20 cellular contexts compared by ENCODE assay signal in the genomic region with DNA sequence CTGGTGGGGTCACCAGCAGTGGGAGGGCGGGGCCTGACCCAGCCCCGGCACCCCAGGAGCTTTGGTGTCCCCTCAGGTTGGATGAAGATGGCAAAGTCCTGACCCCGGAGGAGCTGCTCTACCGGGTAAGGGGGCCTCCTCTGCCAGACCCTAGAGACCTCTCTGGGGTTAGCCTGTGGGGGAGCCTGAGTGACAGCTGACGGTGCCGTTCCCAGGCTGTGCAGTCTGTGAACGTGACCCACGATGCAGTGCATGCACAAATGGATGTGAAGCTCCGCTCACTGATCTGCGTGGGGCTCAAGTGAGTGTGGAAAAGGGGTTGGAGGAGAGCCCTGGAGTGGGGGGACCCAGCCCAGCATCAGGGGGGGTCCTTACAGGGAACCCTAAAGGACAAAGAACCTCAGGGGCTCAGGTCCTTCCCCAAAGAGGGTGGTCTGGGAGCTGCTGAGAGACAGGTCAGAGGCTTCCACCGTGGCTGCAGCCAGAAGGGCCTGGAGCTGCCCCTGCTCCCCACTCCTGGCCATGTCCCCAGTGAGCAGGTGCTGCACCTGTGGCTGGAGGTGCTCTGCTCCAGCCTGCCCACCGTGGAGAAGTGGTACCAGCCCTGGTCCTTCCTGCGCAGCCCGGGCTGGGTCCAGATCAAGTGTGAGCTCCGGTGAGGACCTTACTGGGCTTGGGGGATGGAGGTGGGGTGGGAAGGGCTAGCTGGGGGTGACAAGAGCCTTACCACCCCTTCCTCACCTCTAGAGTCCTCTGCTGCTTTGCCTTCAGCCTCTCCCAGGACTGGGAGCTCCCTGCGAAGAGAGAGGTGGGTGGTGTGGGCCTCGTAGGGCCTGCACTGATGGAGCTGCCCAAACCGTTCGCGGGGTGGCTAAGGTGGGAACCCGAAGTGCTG. TPM values are rescaled to one million over a fixed set of nuclear protein-coding genes. Genes with fewer than 3 reads are reported as not detected.
DNase-seq lines count a peak whose midpoint lies in the region; ATAC-seq and TF ChIP-seq lines count a peak whose summit lies in the region.
"Had no signal": no experiment of that assay in that cellular context is flagged by ENCODE, and none has a peak within 500 bp of the region (broad histone marks: within the 10 kb centered on the region; RNA-seq: fewer than 3 reads in every experiment).

No MANE protein-coding gene starts in this region.

- no peak for TF ChIP-seq EP300 in upper lobe of left lung (IDR thresholded peaks at IDR 0.05)

- H3K4me1 Mint-ChIP-seq in activated naive CD8-positive, alpha-beta T cell treated with anti-CD3 and anti-CD28 coated beads for 36 hours = peaks cover 1% of the 10 kb centered on the region
- peaks cover 10% of the 10 kb centered on the region for H3K4me1 Mint-ChIP-seq in activated naive CD8-positive, alpha-beta T cell treated with anti-CD3 and anti-CD28 coated beads, Interleukin-2, amount 50 U/mL, for 24 hours
- peaks cover 33% of the 10 kb centered on the region for H3K4me1 Mint-ChIP-seq in dendritic cell treated with granulocyte-macrophage colony-stimulating factor and Interleukin-4, amounts not matched to agents 40 ng/mL and 50 ng/mL, for 4 days (ENCODE audit: low read depth)
- peaks cover 16% of the 10 kb centered on the region for H3K4me1 Mint-ChIP-seq in stimulated activated effector memory CD8-positive, alpha-beta T cell treated with anti-CD3 and anti-CD28 coated beads, Interleukin-12 subunit alpha, Interleukin-12 subunit beta, amount 100 ng/mL, for 72 hours
- H3K4me1 Mint-ChIP-seq: mesothelial cell of epicardium had no signal

- intact Hi-C loops in dendritic cell treated with granulocyte-macrophage colony-stimulating factor and Interleukin-4, amounts not matched to agents 40 ng/mL and 50 ng/mL, for 4 days (cut with micrococcal nuclease) = no loop called here

- TF ChIP-seq CTCF in upper lobe of left lung (IDR thresholded peaks at IDR 0.05) (no peak), WERI-Rb-1 (IDR thresholded peaks at IDR 0.05; ENCODE audit: low read depth, low read length) (no peak)

- H3K9me3 Mint-ChIP-seq in activated naive CD8-positive, alpha-beta T cell treated with anti-CD3 and anti-CD28 coated beads for 36 hours = no peaks in the 10 kb centered on the region
- no peaks in the 10 kb centered on the region for H3K9me3 Mint-ChIP-seq in activated naive CD8-positive, alpha-beta T cell treated with anti-CD3 and anti-CD28 coated beads, Interleukin-2, amount 50 U/mL, for 24 hours
- no peaks in the 10 kb centered on the region for H3K9me3 Mint-ChIP-seq in dendritic cell treated with granulocyte-macrophage colony-stimulating factor and Interleukin-4, amounts not matched to agents 40 ng/mL and 50 ng/mL, for 4 days
- H3K9me3 Mint-ChIP-seq in stimulated activated effector memory CD8-positive, alpha-beta T cell treated with anti-CD3 and anti-CD28 coated beads, Interleukin-12 subunit alpha, Interleukin-12 subunit beta, amount 100 ng/mL, for 72 hours = no peaks in the 10 kb centered on the region
- H3K9me3 Mint-ChIP-seq: mesothelial cell of epicardium, nephron, T-cell had no signal

- H3K4me1 ChIP-seq in upper lobe of left lung = no peaks in the 10 kb centered on the region
- H3K4me1 ChIP-seq: adrenal gland, uterus had no signal

- H3K36me3 ChIP-seq in upper lobe of left lung (peaks cover 32 to 86% (median 74%) of the 10 kb centered on the region in 4 donors), WERI-Rb-1 (peaks cover 73% of the 10 kb centered on the region)
- H3K36me3 ChIP-seq: uterus had no signal

- no peaks in the 10 kb centered on the region for H3K27me3 ChIP-seq in upper lobe of left lung
- H3K27me3 ChIP-seq in WERI-Rb-1 (ENCODE audit: insufficient read depth, low read depth, severe bottlenecking) = no peaks in the 10 kb centered on the region
- H3K27me3 ChIP-seq: adrenal gland, uterus had no signal

- ATAC-seq in activated naive CD8-positive, alpha-beta T cell treated with anti-CD3 and anti-CD28 coated beads, Interleukin-2, amount 50 U/mL, for 24 hours = no peak
- ATAC-seq in stimulated activated effector memory CD8-positive, alpha-beta T cell treated with anti-CD3 and anti-CD28 coated beads, Interleukin-12 subunit alpha, Interleukin-12 subunit beta, amount 100 ng/mL, for 72 hours = no peak
- ATAC-seq in upper lobe of left lung (ENCODE audit: low FRiP score in 2 of 2) = no peak

- 86 to 98% methylated on average over 16 to 17 of the region's 21 CpGs for WGBS in upper lobe of left lung, 2 donors

- TF ChIP-seq POLR2A in GM19193 (IDR thresholded peaks at IDR 0.05; ENCODE audit: extremely low read depth, insufficient read depth, insufficient read length) (peak; percentile 18), upper lobe of left lung (IDR thresholded peaks at IDR 0.05) (no peak)

- no peak overlapping the region for H3K27ac ChIP-seq in upper lobe of left lung
- no peak overlapping the region for H3K27ac ChIP-seq in WERI-Rb-1
- H3K27ac ChIP-seq: adrenal gland, uterus had no signal

- no peak for DNase-seq in activated naive CD8-positive, alpha-beta T cell treated with anti-CD3 and anti-CD28 coated beads for 36 hours
- DNase-seq in activated naive CD8-positive, alpha-beta T cell treated with anti-CD3 and anti-CD28 coated beads, Interleukin-2, amount 50 U/mL, for 24 hours = no peak
- no peak for DNase-seq in stimulated activated effector memory CD8-positive, alpha-beta T cell treated with anti-CD3 and anti-CD28 coated beads, Interleukin-12 subunit alpha, Interleukin-12 subunit beta, amount 100 ng/mL, for 72 hours (ENCODE audit: low spot score in 2 of 2)
- DNase-seq in upper lobe of left lung = no peak
- DNase-seq in HUDEP-2 (lab: John Stamatoyannopoulos, UW; ENCODE audit: unreplicated experiment in 76 of 76) = no peak
- no peak for DNase-seq in WERI-Rb-1
- DNase-seq: ACHN; activated CD4-positive, alpha-beta T cell treated with anti-CD3 and anti-CD28 coated beads for 48 hours; adrenal gland; NCI-H187; NCI-H748 treated with DMSO at 0.1 percent for 48 hours; SHP77 treated with DMSO at 0.1 percent for 48 hours; stimulated activated CD8-positive, alpha-beta memory T cell treated with anti-CD3 and anti-CD28 coated beads, Interleukin-4, amount 100 ng/mL, for 48 hours; T-cell; uterus had no signal

- H3K4me3 Mint-ChIP-seq in activated naive CD8-positive, alpha-beta T cell treated with anti-CD3 and anti-CD28 coated beads for 36 hours = no peak overlapping the region
- no peak overlapping the region for H3K4me3 Mint-ChIP-seq in activated naive CD8-positive, alpha-beta T cell treated with anti-CD3 and anti-CD28 coated beads, Interleukin-2, amount 50 U/mL, for 24 hours
- H3K4me3 Mint-ChIP-seq in dendritic cell treated with granulocyte-macrophage colony-stimulating factor and Interleukin-4, amounts not matched to agents 40 ng/mL and 50 ng/mL, for 4 days = no peak overlapping the region
- no peak overlapping the region for H3K4me3 Mint-ChIP-seq in stimulated activated effector memory CD8-positive, alpha-beta T cell treated with anti-CD3 and anti-CD28 coated beads, Interleukin-12 subunit alpha, Interleukin-12 subunit beta, amount 100 ng/mL, for 72 hours
- H3K4me3 Mint-ChIP-seq: mesothelial cell of epicardium, nephron, T-cell had no signal

- H3K4me3 ChIP-seq in upper lobe of left lung = no peak overlapping the region
- H3K4me3 ChIP-seq in WERI-Rb-1 (ENCODE audit: low read depth, low read length) = no peak overlapping the region
- H3K4me3 ChIP-seq: adrenal gland, uterus had no signal

- no peaks in the 10 kb centered on the region for H3K27me3 Mint-ChIP-seq in activated naive CD8-positive, alpha-beta T cell treated with anti-CD3 and anti-CD28 coated beads for 36 hours
- no peaks in the 10 kb centered on the region for H3K27me3 Mint-ChIP-seq in activated naive CD8-positive, alpha-beta T cell treated with anti-CD3 and anti-CD28 coated beads, Interleukin-2, amount 50 U/mL, for 24 hours
- no peaks in the 10 kb centered on the region for H3K27me3 Mint-ChIP-seq in dendritic cell treated with granulocyte-macrophage colony-stimulating factor and Interleukin-4, amounts not matched to agents 40 ng/mL and 50 ng/mL, for 4 days
- H3K27me3 Mint-ChIP-seq: progenitor cell of endocrine pancreas, T-cell had no signal

- peaks cover 12% of the 10 kb centered on the region for H3K36me3 Mint-ChIP-seq in activated naive CD8-positive, alpha-beta T cell treated with anti-CD3 and anti-CD28 coated beads for 36 hours
- H3K36me3 Mint-ChIP-seq in activated naive CD8-positive, alpha-beta T cell treated with anti-CD3 and anti-CD28 coated beads, Interleukin-2, amount 50 U/mL, for 24 hours (ENCODE audit: low read depth) = peaks cover 15% of the 10 kb centered on the region
- H3K36me3 Mint-ChIP-seq in dendritic cell treated with granulocyte-macrophage colony-stimulating factor and Interleukin-4, amounts not matched to agents 40 ng/mL and 50 ng/mL, for 4 days (ENCODE audit: low read depth) = peaks cover 96% of the 10 kb centered on the region
- peaks cover 89% of the 10 kb centered on the region for H3K36me3 Mint-ChIP-seq in stimulated activated effector memory CD8-positive, alpha-beta T cell treated with anti-CD3 and anti-CD28 coated beads, Interleukin-12 subunit alpha, Interleukin-12 subunit beta, amount 100 ng/mL, for 72 hours

- H3K27ac Mint-ChIP-seq in activated naive CD8-positive, alpha-beta T cell treated with anti-CD3 and anti-CD28 coated beads for 36 hours = peak overlapping the region; percentile 42
- no peak overlapping the region for H3K27ac Mint-ChIP-seq in activated naive CD8-positive, alpha-beta T cell treated with anti-CD3 and anti-CD28 coated beads, Interleukin-2, amount 50 U/mL, for 24 hours
- H3K27ac Mint-ChIP-seq in dendritic cell treated with granulocyte-macrophage colony-stimulating factor and Interleukin-4, amounts not matched to agents 40 ng/mL and 50 ng/mL, for 4 days = peak overlapping the region; percentile 46
- peak overlapping the region; percentile 26 for H3K27ac Mint-ChIP-seq in stimulated activated effector memory CD8-positive, alpha-beta T cell treated with anti-CD3 and anti-CD28 coated beads, Interleukin-12 subunit alpha, Interleukin-12 subunit beta, amount 100 ng/mL, for 72 hours
- H3K27ac Mint-ChIP-seq: mesothelial cell of epicardium, nephron had no signal

- H3K9me3 ChIP-seq in upper lobe of left lung = no peaks in the 10 kb centered on the region
- H3K9me3 ChIP-seq in WERI-Rb-1 (ENCODE audit: severe bottlenecking) = no peaks in the 10 kb centered on the region
- H3K9me3 ChIP-seq: adrenal gland, uterus had no signal

RNA-seq across cellular contexts. Expression of gene SGSM3, which starts 38.6 kb away (rescaled TPM):
- total RNA-seq in activated naive CD8-positive, alpha-beta T cell treated with anti-CD3 and anti-CD28 coated beads for 36 hours = 10 to 100 TPM; 37.6 to 41.4 TPM
- 100 to 1,000 TPM in 2 of 6 donors, 10 to 100 TPM in 4; 51.8 to 199 (median 84.0) TPM for total RNA-seq in upper lobe of left lung
